In genomic region chr1:2110738-2111673, GRCh38 we compare ENCODE assay signal across 18 cellular contexts.
"Had no signal": no experiment of that assay in that cellular context is flagged by ENCODE, and none has a peak within 500 bp of the region (broad histone marks: within the 10 kb centered on the region; RNA-seq: fewer than 3 reads in every experiment).

No MANE protein-coding gene starts in this region.

- H3K4me2 ChIP-seq: hepatocyte had no signal

- H3K9me3 Mint-ChIP-seq: activated CD4-positive, alpha-beta memory T cell treated with anti-CD3 and anti-CD28 coated beads for 36 hours; activated naive CD8-positive, alpha-beta T cell treated with anti-CD3 and anti-CD28 coated beads, Interleukin-2, amount 50 U/mL, for 24 hours; nephron progenitor cell had no signal

- H3K36me3 Mint-ChIP-seq: activated CD4-positive, alpha-beta memory T cell treated with anti-CD3 and anti-CD28 coated beads for 36 hours had no signal

- H3K27me3 ChIP-seq: cardiac muscle cell, hepatocyte, ovary, uterus had no signal

- H2AFZ ChIP-seq: hepatocyte had no signal

- H3K9me3 ChIP-seq: gastroesophageal sphincter, ovary, uterus had no signal

- ATAC-seq: activated naive CD8-positive, alpha-beta T cell treated with anti-CD3 and anti-CD28 coated beads, Interleukin-2, amount 50 U/mL, for 24 hours; gastroesophageal sphincter had no signal

- H3K27ac ChIP-seq: cardiac muscle cell, coronary artery, gastroesophageal sphincter, hepatocyte, ovary, uterus had no signal

- H3K4me1 ChIP-seq: gastroesophageal sphincter, uterus had no signal

- H3K79me2 ChIP-seq: hepatocyte had no signal

- H3K4me3 ChIP-seq: cardiac muscle cell, coronary artery, gastroesophageal sphincter, hepatocyte, ovary, uterus had no signal

- H3K27me3 Mint-ChIP-seq: activated CD4-positive, alpha-beta memory T cell treated with anti-CD3 and anti-CD28 coated beads for 36 hours; activated naive CD8-positive, alpha-beta T cell treated with anti-CD3 and anti-CD28 coated beads, Interleukin-2, amount 50 U/mL, for 24 hours had no signal

- DNase-seq: activated CD4-positive, alpha-beta memory T cell treated with anti-CD3 and anti-CD28 coated beads for 36 hours; activated CD4-positive, alpha-beta T cell treated with anti-CD3 and anti-CD28 coated beads for 1 hour; activated naive CD4-positive, alpha-beta T cell; activated naive CD8-positive, alpha-beta T cell treated with anti-CD3 and anti-CD28 coated beads, Interleukin-2, amount 50 U/mL, for 24 hours; activated T-cell treated with anti-CD3 and anti-CD28 coated beads, Interleukin-2, amount 50 U/mL, for 48 hours; effector CD8-positive, alpha-beta T cell; kidney glomerular epithelial cell; mammary epithelial cell; nephron progenitor cell; ovary; stimulated activated CD4-positive, alpha-beta T cell treated with anti-CD3 and anti-CD28 coated beads, Interleukin-15, amount 100 ng/mL, for 24 hours; stimulated activated CD4-positive, alpha-beta T cell treated with anti-CD3 and anti-CD28 coated beads, Interleukin-4, amount 100 ng/mL, for 4 hours; T-helper 9 cell; uterus had no signal

- H3K4me3 Mint-ChIP-seq: activated CD4-positive, alpha-beta memory T cell treated with anti-CD3 and anti-CD28 coated beads for 36 hours; activated naive CD8-positive, alpha-beta T cell treated with anti-CD3 and anti-CD28 coated beads, Interleukin-2, amount 50 U/mL, for 24 hours; nephron progenitor cell had no signal

- H3K27ac Mint-ChIP-seq: activated CD4-positive, alpha-beta memory T cell treated with anti-CD3 and anti-CD28 coated beads for 36 hours; activated naive CD8-positive, alpha-beta T cell treated with anti-CD3 and anti-CD28 coated beads, Interleukin-2, amount 50 U/mL, for 24 hours; nephron progenitor cell had no signal

- H3K36me3 ChIP-seq: cardiac muscle cell, gastroesophageal sphincter, ovary, uterus had no signal
